Comparison of ENCODE assay signal across 8 cellular contexts in the genomic region with DNA sequence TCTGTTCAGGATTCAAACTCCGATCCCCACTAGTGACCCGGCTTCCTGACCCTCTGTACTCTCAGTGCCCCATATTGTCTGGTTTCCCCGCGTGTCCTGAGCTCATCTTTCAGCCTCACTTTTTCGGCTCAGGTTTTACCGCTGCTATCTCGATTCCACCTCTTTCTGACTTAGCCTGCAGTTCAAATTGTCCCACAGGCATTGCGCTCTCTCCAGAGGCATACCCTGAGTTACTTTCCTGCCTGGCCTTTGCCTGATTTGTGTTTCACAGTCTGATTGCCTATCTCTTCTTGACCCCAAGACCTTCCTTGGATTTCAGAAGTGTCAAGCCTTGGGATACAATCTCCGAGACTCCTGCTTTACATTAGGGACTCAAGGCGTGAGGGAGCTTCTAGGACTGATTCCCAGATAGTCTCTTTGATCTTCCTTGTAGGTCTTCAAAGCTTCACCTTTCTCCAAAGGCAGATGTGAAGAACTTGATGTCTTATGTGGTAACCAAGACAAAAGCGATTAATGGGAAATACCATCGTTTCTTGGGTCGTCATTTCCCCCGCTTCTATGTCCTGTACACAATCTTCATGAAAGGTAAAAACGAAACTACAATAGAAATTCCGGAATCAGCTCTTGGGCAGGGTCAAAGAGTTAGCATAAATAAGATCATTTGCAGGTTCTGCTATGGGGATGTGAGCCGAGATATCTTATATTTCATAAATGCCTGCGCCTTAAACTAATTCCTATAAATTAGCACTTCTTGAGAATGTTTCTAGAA. TPM values are rescaled to one million over a fixed set of nuclear protein-coding genes. Genes with fewer than 3 reads are reported as not detected.
DNase-seq lines count a peak whose midpoint lies in the region; ATAC-seq lines count a peak whose summit lies in the region.

No MANE protein-coding gene starts in this region.

- H3K36me3 ChIP-seq in ES-I3 (ENCODE audit: insufficient read depth, low read length), result peaks cover 9% of the 10 kb centered on the region

- peaks cover 8% of the 10 kb centered on the region; the same call in 1 of the 2 replicates for H3K4me1 ChIP-seq in ES-I3 (ENCODE audit: insufficient read depth, low read length)

- H3K9me3 ChIP-seq in ES-I3 (ENCODE audit: control insufficient read depth, insufficient read depth, low read length), result no peaks in the 10 kb centered on the region

- peak overlapping the region; percentile 94 for H3K9ac ChIP-seq in ES-I3 (ENCODE audit: low read depth, low read length)

- ATAC-seq in naive B cell (ENCODE audit: low read depth in 2 of 2), result no peak
- no peak for ATAC-seq in GM18873 (IDR thresholded peaks at IDR 0.05; ENCODE audit: low FRiP score, unreplicated experiment)
- no peak for ATAC-seq in HG03460 (IDR thresholded peaks at IDR 0.05; ENCODE audit: unreplicated experiment)

- no peaks in the 10 kb centered on the region for H3K9me3 Mint-ChIP-seq in naive B cell

- peak overlapping the region; percentile 90 to 98 (median 96) for H3K4me3 Mint-ChIP-seq in naive B cell

- peak; percentile 66 for DNase-seq in OCI-M1 (lab: John Stamatoyannopoulos, UW)
- DNase-seq in dermis blood vessel endothelial cell, result peak; percentile 32
- no peak for DNase-seq in naive B cell
- DNase-seq in NOMO-1 treated with dmso at 0.1 percent for 144 hours (lab: John Stamatoyannopoulos, UW; ENCODE audit: unreplicated experiment), result no peak
- no peak for DNase-seq in D341Med (ENCODE audit: low spot score)

- peak overlapping the region; percentile 90 to 97 (median 96) for H3K27ac Mint-ChIP-seq in naive B cell

- H3K27me3 Mint-ChIP-seq in naive B cell, result no peaks in the 10 kb centered on the region

- peaks cover 6 to 7% of the 10 kb centered on the region in 2 donors for H3K36me3 Mint-ChIP-seq in naive B cell

- peaks cover 22 to 40% (median 27%) of the 10 kb centered on the region in 3 donors for H3K4me1 Mint-ChIP-seq in naive B cell

RNA-seq across cellular contexts. Expression of gene LETMD1, which starts 0.7 kb away (rescaled TPM):
- total RNA-seq in dermis blood vessel endothelial cell, result 35.2 and 39.9 TPM in 2 replicates
- polyA plus RNA-seq in naive B cell (ENCODE audit: low read depth in 6 of 6), result 10 to 100 TPM; 17.9 to 32.7 (median 24.8) TPM

RNA-seq across cellular contexts. Expression of gene SLC11A2, which starts 22.6 kb away (rescaled TPM):
- 33.9 and 36.8 TPM in 2 replicates for total RNA-seq in dermis blood vessel endothelial cell
- polyA plus RNA-seq in naive B cell (ENCODE audit: low read depth in 6 of 6), result 10 to 100 TPM in 2 of 6 donors, 1 to 10 TPM in 4; 7.7 to 14.5 (median 9.4) TPM

RNA-seq across cellular contexts. Expression of gene CSRNP2, which starts 34.6 kb away (rescaled TPM):
- 28.4 and 29.3 TPM in 2 replicates for total RNA-seq in dermis blood vessel endothelial cell
- polyA plus RNA-seq in naive B cell (ENCODE audit: low read depth in 6 of 6), result 1 to 10 TPM in 5 of 6 donors, not detected in 1; 1.8 to 6.9 (median 4.3) TPM

Comparison
In these comparisons a context has a peak if more than half of its experiments do, and no peak if none do; other contexts are left out.
1. DNase-seq: peak in OCI-M1 (single experiment) and dermis blood vessel endothelial cell (single experiment); none in naive B cell (single experiment), NOMO-1 treated with dmso at 0.1 percent for 144 hours (single experiment) and D341Med (single experiment).